8 cellular contexts compared by ENCODE assay signal in genomic region chr10:97759157-97759980, GRCh38. TPM values are rescaled to one million over a fixed set of nuclear protein-coding genes. Genes with fewer than 3 reads are reported as not detected.
A peak's percentile ranks its signal among the peaks of the same experiment; 100 is the strongest.
DNase-seq lines count a peak whose midpoint lies in the region; FAIRE-seq and TF ChIP-seq lines count a peak whose summit lies in the region.

No MANE protein-coding gene starts in this region.

- H3K4me3 ChIP-seq in endodermal cell (ENCODE audit: low read length), result no peak overlapping the region

- H3K36me3 Mint-ChIP-seq in activated CD4-positive, alpha-beta T cell treated with anti-CD3 and anti-CD28 coated beads, Interleukin-2, amount 10 ng/mL, durations not matched to agents 7 days and 5 days (ENCODE audit: low read depth), result peaks cover 29% of the 10 kb centered on the region
- H3K36me3 Mint-ChIP-seq in endodermal cell (ENCODE audit: low read depth) (peaks cover 48% of the 10 kb centered on the region), mesothelial cell of epicardium (peaks cover 12% of the 10 kb centered on the region)

- H3K9me3 ChIP-seq in endodermal cell (ENCODE audit: control insufficient read depth, low read length), result no peaks in the 10 kb centered on the region

- H3K9me3 Mint-ChIP-seq in activated CD4-positive, alpha-beta T cell treated with anti-CD3 and anti-CD28 coated beads, Interleukin-2, amount 10 ng/mL, durations not matched to agents 7 days and 5 days, result no peaks in the 10 kb centered on the region
- H3K9me3 Mint-ChIP-seq in endodermal cell (no peaks in the 10 kb centered on the region), mesothelial cell of epicardium (no peaks in the 10 kb centered on the region)

- H3K27ac ChIP-seq in endodermal cell (ENCODE audit: low read depth, low read length), result no peak overlapping the region

- H3K4me3 Mint-ChIP-seq in activated CD4-positive, alpha-beta T cell treated with anti-CD3 and anti-CD28 coated beads, Interleukin-2, amount 10 ng/mL, durations not matched to agents 7 days and 5 days, result no peak overlapping the region
- H3K4me3 Mint-ChIP-seq in endodermal cell (no peak overlapping the region), mesothelial cell of epicardium (no peak overlapping the region)

- POLR2A ChIA-PET in activated CD4-positive, alpha-beta T cell treated with anti-CD3 and anti-CD28 coated beads, Interleukin-2, amount 10 ng/mL, durations not matched to agents 7 days and 5 days (lab: Charles Lee), result no interaction called here

- DNase-seq in AG20443 (ENCODE audit: low spot score) (peak; percentile 88), GM19239 (ENCODE audit: insufficient read length, low spot score) (peak; percentile 71), NCI-H2196 (lab: John Stamatoyannopoulos, UW; ENCODE audit: unreplicated experiment) (peak; percentile 76), endodermal cell (peak; percentile 97), mesothelial cell of epicardium (ENCODE audit: low spot score in 2 of 2, unreplicated experiment in 2 of 2) (peak in 1 of 2 experiments; percentile 72), stromal cell of bone marrow (ENCODE audit: low read depth) (peak; percentile 17), amniotic stem cell (lab: John Stamatoyannopoulos, UW) (no peak)
- DNase-seq in activated CD4-positive, alpha-beta T cell treated with anti-CD3 and anti-CD28 coated beads, Interleukin-2, amount 10 ng/mL, durations not matched to agents 7 days and 5 days, result peak; percentile 52

- WGBS in endodermal cell (ENCODE audit: insufficient coverage in 1 of 2, insufficient read length in 1 of 2), 2 experiments, result 54 to 66% methylated on average over 3 to 6 of the region's 6 CpGs

- H3K27ac Mint-ChIP-seq in activated CD4-positive, alpha-beta T cell treated with anti-CD3 and anti-CD28 coated beads, Interleukin-2, amount 10 ng/mL, durations not matched to agents 7 days and 5 days, result no peak overlapping the region
- H3K27ac Mint-ChIP-seq in endodermal cell (no peak overlapping the region), mesothelial cell of epicardium (no peak overlapping the region)

- FAIRE-seq in GM19239 (lab: Jason Lieb, UNC), result peak; percentile 66

- H3K27me3 Mint-ChIP-seq in activated CD4-positive, alpha-beta T cell treated with anti-CD3 and anti-CD28 coated beads, Interleukin-2, amount 10 ng/mL, durations not matched to agents 7 days and 5 days, result no peaks in the 10 kb centered on the region
- H3K27me3 Mint-ChIP-seq in endodermal cell (ENCODE audit: insufficient read depth) (no peaks in the 10 kb centered on the region), mesothelial cell of epicardium (ENCODE audit: low read depth) (no peaks in the 10 kb centered on the region)

- TF ChIP-seq CTCF in endodermal cell (conservative IDR thresholded peaks at IDR 0.05) (peak; percentile 97), mesothelial cell of epicardium (IDR thresholded peaks at IDR 0.05; ENCODE audit: unreplicated experiment) (peak; percentile 64)

- H3K4me1 ChIP-seq in endodermal cell (ENCODE audit: control insufficient read depth, insufficient read depth, low read length), result peaks cover 13% of the 10 kb centered on the region

- CTCF ChIA-PET in activated CD4-positive, alpha-beta T cell treated with anti-CD3 and anti-CD28 coated beads, Interleukin-2, amount 10 ng/mL, durations not matched to agents 7 days and 5 days (lab: Charles Lee), result interaction anchor here (0.7 to 2.0 kb wide), 6 partner anchors 8 to 283 kb away, joined by 3 to 6 read pairs (median 4); partner anchors contain the start of gene SFRP5

- no peaks in the 10 kb centered on the region for H3K27me3 ChIP-seq in endodermal cell (ENCODE audit: control insufficient read depth, insufficient read depth, low read length, poor library complexity, severe bottlenecking)

- no peak overlapping the region for H3K9ac ChIP-seq in endodermal cell (ENCODE audit: extremely low read depth, low read length, poor library complexity, severe bottlenecking)

- peaks cover 55% of the 10 kb centered on the region for H3K36me3 ChIP-seq in endodermal cell (ENCODE audit: control insufficient read depth, insufficient read depth, low read length)

- H3K4me1 Mint-ChIP-seq in activated CD4-positive, alpha-beta T cell treated with anti-CD3 and anti-CD28 coated beads, Interleukin-2, amount 10 ng/mL, durations not matched to agents 7 days and 5 days, result no peaks in the 10 kb centered on the region
- H3K4me1 Mint-ChIP-seq in endodermal cell, result peaks cover 19% of the 10 kb centered on the region
- H3K4me1 Mint-ChIP-seq in mesothelial cell of epicardium, result no peaks in the 10 kb centered on the region

RNA-seq across cellular contexts. Expression of gene SFRP5, which starts 12.4 kb away (rescaled TPM):
- total RNA-seq in activated CD4-positive, alpha-beta T cell treated with anti-CD3 and anti-CD28 coated beads, Interleukin-2, amount 10 ng/mL, durations not matched to agents 7 days and 5 days, result not detected
- total RNA-seq in endodermal cell, result 1 to 10 TPM; 1.8 to 2.3 TPM
- 1.2 TPM for polyA plus RNA-seq in endodermal cell (2013, experiment 1 of 2)
- polyA plus RNA-seq in endodermal cell (2013, experiment 2 of 2), result 0.95 TPM
- total RNA-seq in mesothelial cell of epicardium, result 0.69 to 1.1 TPM (median 0.86 TPM) in 3 replicates

RNA-seq across cellular contexts. Expression of gene ZFYVE27, which starts 22.4 kb away (rescaled TPM):
- total RNA-seq in activated CD4-positive, alpha-beta T cell treated with anti-CD3 and anti-CD28 coated beads, Interleukin-2, amount 10 ng/mL, durations not matched to agents 7 days and 5 days, result 10 to 100 TPM; 23.9 to 31.9 TPM
- total RNA-seq in endodermal cell (10 to 100 TPM; 33.5 to 36.3 TPM), mesothelial cell of epicardium (39.6 to 40.7 TPM (median 39.9 TPM) in 3 replicates)
- polyA plus RNA-seq in endodermal cell (2013, experiment 1 of 2), result 22.3 TPM
- polyA plus RNA-seq in endodermal cell (2013, experiment 2 of 2), result 17.6 TPM

RNA-seq across cellular contexts. Expression of gene MARVELD1, which starts 45.8 kb away (rescaled TPM):
- 1 to 10 TPM; 1.3 to 1.8 TPM for total RNA-seq in activated CD4-positive, alpha-beta T cell treated with anti-CD3 and anti-CD28 coated beads, Interleukin-2, amount 10 ng/mL, durations not matched to agents 7 days and 5 days
- total RNA-seq in endodermal cell (10 to 100 TPM; 44.3 to 47.9 TPM), mesothelial cell of epicardium (72.5 to 75.4 TPM (median 75.4 TPM) in 3 replicates)
- polyA plus RNA-seq in endodermal cell (2013, experiment 1 of 2), result 33.1 TPM
- 31.4 TPM for polyA plus RNA-seq in endodermal cell (2013, experiment 2 of 2)

Comparison
In these comparisons a context has a peak if more than half of its experiments do, and no peak if none do; other contexts are left out.
1. RNA of gene MARVELD1, which starts 45.8 kb away (total RNA-seq): 72.5 to 75.4 TPM in mesothelial cell of epicardium and 44.3 to 47.9 TPM in endodermal cell; 1.3 to 1.8 TPM in activated CD4-positive, alpha-beta T cell treated with anti-CD3 and anti-CD28 coated beads, Interleukin-2, amount 10 ng/mL, durations not matched to agents 7 days and 5 days; every median in the first group is over 10 times any median in the second.